8 cellular contexts compared by ENCODE assay signal in the genomic region with DNA sequence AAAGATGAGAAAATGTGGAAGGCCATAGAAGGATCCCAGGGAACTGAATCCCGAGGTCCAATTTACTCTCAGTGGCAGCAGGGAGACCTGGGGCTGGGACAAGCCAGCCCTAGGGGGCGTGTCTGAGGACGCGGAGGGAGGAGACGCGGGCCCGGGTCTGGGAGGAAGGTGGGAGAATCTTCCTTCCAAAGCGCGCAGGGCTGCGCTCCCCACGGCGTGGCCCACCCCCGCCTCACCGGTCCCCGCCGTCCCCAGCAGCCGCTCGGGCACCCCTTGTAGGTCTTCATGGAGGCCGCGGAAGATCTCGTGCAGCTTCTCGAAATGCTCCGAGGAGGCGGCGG. TPM values are rescaled to one million over a fixed set of nuclear protein-coding genes. Genes with fewer than 3 reads are reported as not detected.
A peak's percentile ranks its signal among the peaks of the same experiment; 100 is the strongest.
DNase-seq lines count a peak whose midpoint lies in the region; ATAC-seq and TF ChIP-seq lines count a peak whose summit lies in the region.

No MANE protein-coding gene starts in this region.

- ATAC-seq in GM19035 (IDR thresholded peaks at IDR 0.05; ENCODE audit: unreplicated experiment) (peak; percentile 43), HG03280 (IDR thresholded peaks at IDR 0.05; ENCODE audit: unreplicated experiment) (peak; percentile 35), right lobe of liver (peak; percentile 81 to 91 (median 88))

- intact Hi-C loops in right lobe of liver (cut with DNase I) = no loop called here

- H3K27ac ChIP-seq in duodenal mucosa (ENCODE audit: low read depth, low read length) = peak overlapping the region; percentile 97
- H3K27ac ChIP-seq in right lobe of liver = peak overlapping the region; percentile 97 to 100 (median 99)

- TF ChIP-seq POLR2A in right lobe of liver (IDR thresholded peaks at IDR 0.05) = no peak

- H3K4me1 ChIP-seq in duodenal mucosa (ENCODE audit: control insufficient read depth in 1 of 2, insufficient read depth in 2 of 2, low read length in 2 of 2) (peaks cover 14 to 21% of the 10 kb centered on the region in 2 donors), right lobe of liver (peaks cover 0 to 19% (median 5%) of the 10 kb centered on the region in 4 donors)

- H3K36me3 ChIP-seq in duodenal mucosa (ENCODE audit: control insufficient read depth in 1 of 2, insufficient read depth in 2 of 2, low read length in 2 of 2) (peaks cover 0 to 20% of the 10 kb centered on the region in 2 donors), right lobe of liver (peaks cover 0 to 8% (median 0%) of the 10 kb centered on the region in 4 donors)

- peak overlapping the region; percentile 79 to 98 for H3K4me3 ChIP-seq in duodenal mucosa (ENCODE audit: low read depth in 1 of 2, low read length in 2 of 2)
- peak overlapping the region; percentile 89 to 99 (median 98) for H3K4me3 ChIP-seq in right lobe of liver

- peak overlapping the region; percentile 72 to 95 for H3K9ac ChIP-seq in duodenal mucosa (ENCODE audit: low read depth in 1 of 2, low read length in 2 of 2)

- H3K9me3 ChIP-seq in duodenal mucosa (ENCODE audit: control insufficient read depth in 1 of 2, low read length in 2 of 2) (no peaks in the 10 kb centered on the region), right lobe of liver (no peaks in the 10 kb centered on the region)

- peak; percentile 13 to 44 (median 37) for TF ChIP-seq CTCF in right lobe of liver (IDR thresholded peaks at IDR 0.05)

- DNase-seq in Ammon's horn (ENCODE audit: low spot score) = peak; percentile 77
- DNase-seq in NCI-H460 (ENCODE audit: extremely low read depth, low read depth) = peak; percentile 60
- DNase-seq in activated CD4-positive, alpha-beta T cell treated with anti-CD3 and anti-CD28 coated beads, Interleukin-2, amount 50 U/mL, for 1 hour = peak; percentile 46
- DNase-seq in right lobe of liver = peak; percentile 83 to 86 (median 85)
- DNase-seq in stimulated activated CD4-positive, alpha-beta T cell treated with anti-CD3 and anti-CD28 coated beads, Interleukin-4, amount 100 ng/mL, for 48 hours (ENCODE audit: low read depth in 2 of 2) = peak; percentile 50 to 54

- WGBS in right lobe of liver (ENCODE audit: insufficient coverage, low coverage, low lambda C conversion rate, missing lambda C conversion rate) = 2% methylated on average over 14 of the region's 25 CpGs

- H3K27me3 ChIP-seq in duodenal mucosa (ENCODE audit: control insufficient read depth in 1 of 2, insufficient read depth in 2 of 2, low read length in 2 of 2) (no peaks in the 10 kb centered on the region), right lobe of liver (no peaks in the 10 kb centered on the region)

RNA-seq across cellular contexts. Expression of a gene that starts 0.3 kb away (rescaled TPM):
- 47.1 and 49.3 TPM in 2 replicates for total RNA-seq in NCI-H460 (2014; rRNA removed; shearing (Covaris generic))
- polyA plus RNA-seq in NCI-H460 (2014; cell fraction: nucleus; rRNA removed) = 33.8 and 69.4 TPM in 2 replicates
- total RNA-seq in right lobe of liver = 10 to 100 TPM; 44.2 to 70.1 (median 54.6) TPM

RNA-seq across cellular contexts. Expression of a gene that starts 21.5 kb away (rescaled TPM):
- total RNA-seq in NCI-H460 (2014; rRNA removed; shearing (Covaris generic)) = 85.8 and 89.1 TPM in 2 replicates
- polyA plus RNA-seq in NCI-H460 (2014; cell fraction: nucleus; rRNA removed) = 159 and 188 TPM in 2 replicates
- 100 to 1,000 TPM in 2 of 6 experiments, 10 to 100 TPM in 4; 35.5 to 106 (median 83.4) TPM for total RNA-seq in right lobe of liver

RNA-seq across cellular contexts. Expression of a gene that starts 27.6 kb away (rescaled TPM):
- not detected in 2 replicates for total RNA-seq in NCI-H460 (2014; rRNA removed; shearing (Covaris generic))
- polyA plus RNA-seq in NCI-H460 (2014; cell fraction: nucleus; rRNA removed) = 0.43 TPM in 1 of 2 replicates, not detected in the other
- total RNA-seq in right lobe of liver = 1 to 10 TPM in 5 of 6 experiments, under 1 TPM in 1; 0.22 to 2.4 (median 1.2) TPM

RNA-seq across cellular contexts. Expression of a gene that starts 54.4 kb away (rescaled TPM):
- 4.8 and 5.2 TPM in 2 replicates for total RNA-seq in NCI-H460 (2014; rRNA removed; shearing (Covaris generic))
- polyA plus RNA-seq in NCI-H460 (2014; cell fraction: nucleus; rRNA removed) = 0.25 and 0.29 TPM in 2 replicates
- 1 to 10 TPM in 3 of 6 experiments, under 1 TPM in 2, not detected in 1; 0.92 to 3.3 (median 1.7) TPM for total RNA-seq in right lobe of liver

Comparison
In these comparisons a context has a peak if more than half of its experiments do, and no peak if none do; other contexts are left out.
1. Peak in every context shown above with its lines: DNase-seq, ATAC-seq, H3K4me3 ChIP-seq and H3K27ac ChIP-seq.
2. ATAC-seq: peak in every context shown above with its lines; median percentile 88 in right lobe of liver; 43 in GM19035; 35 in HG03280.